Comparison of ENCODE assay signal across 12 cellular contexts in the genomic region with DNA sequence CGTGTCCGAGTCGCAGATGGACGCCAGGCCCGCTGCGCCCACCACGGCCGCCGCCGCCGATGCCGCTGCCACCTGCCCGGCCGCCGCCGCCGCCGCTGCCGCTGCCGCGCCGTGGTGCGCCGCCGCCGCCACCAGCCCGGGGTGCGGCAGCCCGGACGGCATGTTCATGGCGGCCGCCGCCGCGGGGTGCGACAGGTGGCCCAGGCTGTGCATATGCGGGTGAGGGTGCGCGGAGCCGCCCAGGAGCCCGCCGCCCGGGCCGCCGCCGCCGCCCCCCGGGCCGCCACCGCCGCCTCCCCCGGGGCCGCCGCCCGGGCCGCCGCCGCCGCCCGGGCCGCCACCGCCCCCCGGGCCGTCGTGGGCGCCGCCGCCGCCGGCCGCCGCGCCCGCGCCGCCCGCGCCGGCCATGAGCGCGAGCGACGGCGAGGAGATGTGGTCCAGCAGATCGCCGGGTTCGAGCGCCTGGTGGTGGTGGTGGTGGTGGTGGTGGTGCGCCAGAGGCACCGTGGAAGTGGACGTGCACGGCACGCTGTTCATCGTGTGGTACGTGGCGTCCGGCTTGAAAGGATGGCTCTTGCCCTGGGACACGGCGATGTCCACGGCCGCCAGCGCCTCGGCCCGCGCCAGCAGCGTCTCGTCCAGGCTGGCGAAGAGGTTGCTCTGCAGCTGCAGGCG. TPM values are rescaled to one million over a fixed set of nuclear protein-coding genes. Genes with fewer than 3 reads are reported as not detected.
DNase-seq lines count a peak whose midpoint lies in the region; ATAC-seq and TF ChIP-seq lines count a peak whose summit lies in the region.
"Had no signal": no experiment of that assay in that cellular context is flagged by ENCODE, and none has a peak within 500 bp of the region (broad histone marks: within the 10 kb centered on the region; RNA-seq: fewer than 3 reads in every experiment).

No MANE protein-coding gene starts in this region.

- H3K27ac ChIP-seq in cardiac muscle cell (no peak overlapping the region), right atrium auricular region (no peak overlapping the region), WERI-Rb-1 (no peak overlapping the region), thoracic aorta (no peak overlapping the region)

- peaks cover 0 to 22% (median 1%) of the 10 kb centered on the region in 6 donors for H3K9me3 Mint-ChIP-seq in immature natural killer cell

- H3K27me3 ChIP-seq in cardiac muscle cell (peaks cover 99% of the 10 kb centered on the region), right atrium auricular region (peaks cover 72 to 75% of the 10 kb centered on the region in 2 donors), WERI-Rb-1 (ENCODE audit: insufficient read depth, low read depth, severe bottlenecking) (no peaks in the 10 kb centered on the region), thoracic aorta (replicated peaks; ENCODE audit: insufficient read depth) (peaks cover 60% of the 10 kb centered on the region)

- peaks cover 26 to 49% of the 10 kb centered on the region in 2 donors for H3K4me1 Mint-ChIP-seq in immature natural killer cell

- peak overlapping the region in 2 of 6 donors; percentile 37 to 71 for H3K27ac Mint-ChIP-seq in immature natural killer cell

- H3K27me3 Mint-ChIP-seq in immature natural killer cell (ENCODE audit: low read depth in 3 of 3), result peaks cover 48 to 73% (median 54%) of the 10 kb centered on the region in 3 donors

- H3K4me3 ChIP-seq in cardiac muscle cell, result peak overlapping the region; percentile 20
- H3K4me3 ChIP-seq in right atrium auricular region, result peak overlapping the region in 1 of 2 donors; percentile 16
- H3K4me3 ChIP-seq in WERI-Rb-1 (ENCODE audit: low read depth, low read length), result peak overlapping the region; percentile 73
- peak overlapping the region; percentile 65 for H3K4me3 ChIP-seq in thoracic aorta

- H3K4me3 Mint-ChIP-seq in immature natural killer cell, result peak overlapping the region; percentile 85 to 93 (median 91)

- DNase-seq in cardiac muscle cell (ENCODE audit: low read depth in 1 of 2, low spot score in 1 of 2) (no peak), right atrium auricular region (ENCODE audit: low spot score) (no peak), WERI-Rb-1 (peak; percentile 19), immature natural killer cell (no peak), thoracic aorta (ENCODE audit: low spot score) (no peak), NCI-H146 (lab: John Stamatoyannopoulos, UW) (no peak), NCI-H446 (lab: John Stamatoyannopoulos, UW) (no peak)
- DNase-seq: DMS 273 treated with DMSO at 0.1 percent for 48 hours; effector CD4-positive, alpha-beta T cell; NCI-H226; stimulated activated CD8-positive, alpha-beta memory T cell treated with anti-CD3 and anti-CD28 coated beads, Interleukin-4, amount 100 ng/mL, for 48 hours had no signal

- H3K9me3 ChIP-seq in cardiac muscle cell (ENCODE audit: low read depth) (no peaks in the 10 kb centered on the region), right atrium auricular region (no peaks in the 10 kb centered on the region), WERI-Rb-1 (ENCODE audit: severe bottlenecking) (no peaks in the 10 kb centered on the region), thoracic aorta (no peaks in the 10 kb centered on the region)

- H3K36me3 ChIP-seq in cardiac muscle cell (no peaks in the 10 kb centered on the region), right atrium auricular region (no peaks in the 10 kb centered on the region), WERI-Rb-1 (no peaks in the 10 kb centered on the region), thoracic aorta (no peaks in the 10 kb centered on the region)

- H3K4me1 ChIP-seq in cardiac muscle cell (ENCODE audit: low read depth), result peaks cover 5% of the 10 kb centered on the region
- peaks cover 0 to 28% of the 10 kb centered on the region in 2 donors for H3K4me1 ChIP-seq in right atrium auricular region
- H3K4me1 ChIP-seq in thoracic aorta (ENCODE audit: control insufficient read depth in 1 of 2, low read depth in 2 of 2), result peaks cover 18 to 21% of the 10 kb centered on the region in 2 donors

- ATAC-seq in thoracic aorta (ENCODE audit: insufficient number of reproducible peaks, low FRiP score, low read depth) (no peak), GM18498 (IDR thresholded peaks at IDR 0.05; ENCODE audit: unreplicated experiment) (no peak)

- peaks cover 0 to 3% (median 0%) of the 10 kb centered on the region in 3 donors for H3K36me3 Mint-ChIP-seq in immature natural killer cell

- no peak for TF ChIP-seq CTCF in cardiac muscle cell (IDR thresholded peaks at IDR 0.05; ENCODE audit: low read depth, low read length)
- TF ChIP-seq CTCF in right atrium auricular region (IDR thresholded peaks at IDR 0.05), result no peak
- no peak for TF ChIP-seq CTCF in WERI-Rb-1 (IDR thresholded peaks at IDR 0.05; ENCODE audit: low read depth, low read length)
- TF ChIP-seq CTCF in thoracic aorta (IDR thresholded peaks at IDR 0.05), result no peak

RNA-seq across cellular contexts. Expression of gene POU4F1, which starts 1.3 kb away (rescaled TPM):
- total RNA-seq in cardiac muscle cell, result 0.42 TPM in 1 of 2 replicates, not detected in the other
- 0.11 and 0.16 TPM in 2 replicates for polyA plus RNA-seq in cardiac muscle cell
- total RNA-seq in right atrium auricular region, result not detected
- not detected for polyA plus RNA-seq in immature natural killer cell
- total RNA-seq in thoracic aorta, result 1 to 10 TPM in 1 of 2 donors, not detected in 1; 1.1 TPM

RNA-seq across cellular contexts. Expression of gene OBI1, which starts 56.9 kb away (rescaled TPM):
- total RNA-seq in cardiac muscle cell, result 11.2 and 14.1 TPM in 2 replicates
- 17.0 and 19.3 TPM in 2 replicates for polyA plus RNA-seq in cardiac muscle cell
- 1 to 10 TPM; 6.1 to 7.3 TPM for total RNA-seq in right atrium auricular region
- 10 to 100 TPM in 1 of 3 donors, 1 to 10 TPM in 2; 5.4 to 12.3 (median 7.4) TPM for polyA plus RNA-seq in immature natural killer cell
- total RNA-seq in thoracic aorta, result 10 to 100 TPM in 1 of 2 donors, 1 to 10 TPM in 1; 9.3 to 10.2 TPM
